Comparison of ENCODE assay signal across 19 cellular contexts in genomic region chrX:13190051-13190450, GRCh38.
DNase-seq lines count a peak whose midpoint lies in the region; TF ChIP-seq lines count a peak whose summit lies in the region.
"Had no signal": no experiment of that assay in that cellular context is flagged by ENCODE, and none has a peak within 500 bp of the region (broad histone marks: within the 10 kb centered on the region; RNA-seq: fewer than 3 reads in every experiment).

No MANE protein-coding gene starts in this region.

- no peaks in the 10 kb centered on the region for H3K4me1 ChIP-seq in adipocyte (ENCODE audit: control insufficient read depth, insufficient read depth, low read length)
- H3K4me1 ChIP-seq in tibial nerve, result no peaks in the 10 kb centered on the region

- H3K9me3 ChIP-seq in adipocyte (ENCODE audit: control insufficient read depth, low read length) (no peaks in the 10 kb centered on the region), tibial nerve (no peaks in the 10 kb centered on the region)

- H3K4me3 Mint-ChIP-seq in activated naive CD4-positive, alpha-beta T cell treated with anti-CD3 and anti-CD28 coated beads, Interleukin-2, amount 10 ng/mL, durations not matched to agents 7 days and 5 days, result no peak overlapping the region
- H3K4me3 Mint-ChIP-seq: B cell; CD4-positive, CD25-positive, alpha-beta regulatory T cell; T-helper 2 cell treated with Interferon-gamma antibody and Interleukin-4, amounts not matched to agents 5 μg/mL and 100 μg/mL, for 36 hours had no signal

- H3K36me3 ChIP-seq in adipocyte (ENCODE audit: control insufficient read depth, insufficient read depth, low read length, severe bottlenecking), result no peaks in the 10 kb centered on the region
- H3K36me3 ChIP-seq in tibial nerve, result no peaks in the 10 kb centered on the region

- TF ChIP-seq CTCF in LNCaP clone FGC (IDR thresholded peaks at IDR 0.05; ENCODE audit: control insufficient read depth, extremely low read depth, insufficient read depth), result no peak
- no peak for TF ChIP-seq CTCF in tibial nerve (IDR thresholded peaks at IDR 0.05)

- no peaks in the 10 kb centered on the region for H3K36me3 Mint-ChIP-seq in activated naive CD4-positive, alpha-beta T cell treated with anti-CD3 and anti-CD28 coated beads, Interleukin-2, amount 10 ng/mL, durations not matched to agents 7 days and 5 days
- H3K36me3 Mint-ChIP-seq: CD4-positive, CD25-positive, alpha-beta regulatory T cell had no signal

- DNase-seq in DMS53 (lab: John Stamatoyannopoulos, UW) (peak; percentile 26), LNCaP clone FGC (ENCODE audit: low read depth) (peak; percentile 36), NCI-H748 (lab: John Stamatoyannopoulos, UW; ENCODE audit: unreplicated experiment) (peak; percentile 88), adipocyte (ENCODE audit: low read depth) (peak; percentile 51), UCSD-AML1 (lab: John Stamatoyannopoulos, UW; ENCODE audit: unreplicated experiment) (no peak), DMS 273 treated with DMSO at 0.1 percent for 48 hours (lab: John Stamatoyannopoulos, UW) (no peak), tibial nerve (ENCODE audit: low spot score in 2 of 2) (no peak)
- no peak for DNase-seq in activated naive CD4-positive, alpha-beta T cell treated with anti-CD3 and anti-CD28 coated beads, Interleukin-2, amount 10 ng/mL, durations not matched to agents 7 days and 5 days
- DNase-seq: Calu3; CD4-positive, CD25-positive, alpha-beta regulatory T cell; DND-41; GM23248; KBM-7; NCI-H1436; NCI-H2081; NCI-H2227 treated with DMSO at 0.1 percent for 48 hours; SHP77 treated with DMSO at 0.1 percent for 48 hours had no signal

- TF ChIP-seq POLR2A in tibial nerve (IDR thresholded peaks at IDR 0.05), result no peak

- no peaks in the 10 kb centered on the region for H3K27me3 ChIP-seq in adipocyte (replicated peaks; ENCODE audit: control insufficient read depth, insufficient read depth, low read length)
- no peaks in the 10 kb centered on the region for H3K27me3 ChIP-seq in tibial nerve

- no peak overlapping the region for H3K4me3 ChIP-seq in LNCaP clone FGC (ENCODE audit: low read depth, low read length)
- H3K4me3 ChIP-seq in adipocyte (ENCODE audit: low read length), result no peak overlapping the region
- no peak overlapping the region for H3K4me3 ChIP-seq in tibial nerve
- H3K4me3 ChIP-seq: GM23248 had no signal

- TF ChIP-seq EP300 in tibial nerve (IDR thresholded peaks at IDR 0.05), result no peak

- H3K27ac ChIP-seq in tibial nerve, result no peak overlapping the region
- H3K27ac ChIP-seq: GM23248 had no signal

- no peaks in the 10 kb centered on the region for H3K27me3 Mint-ChIP-seq in activated naive CD4-positive, alpha-beta T cell treated with anti-CD3 and anti-CD28 coated beads, Interleukin-2, amount 10 ng/mL, durations not matched to agents 7 days and 5 days
- H3K27me3 Mint-ChIP-seq: B cell; CD4-positive, CD25-positive, alpha-beta regulatory T cell had no signal

- peaks cover 5% of the 10 kb centered on the region for H3K9me3 Mint-ChIP-seq in activated naive CD4-positive, alpha-beta T cell treated with anti-CD3 and anti-CD28 coated beads, Interleukin-2, amount 10 ng/mL, durations not matched to agents 7 days and 5 days

- H3K27ac Mint-ChIP-seq in activated naive CD4-positive, alpha-beta T cell treated with anti-CD3 and anti-CD28 coated beads, Interleukin-2, amount 10 ng/mL, durations not matched to agents 7 days and 5 days, result no peak overlapping the region
- H3K27ac Mint-ChIP-seq: B cell; CD4-positive, CD25-positive, alpha-beta regulatory T cell; T-helper 2 cell treated with Interferon-gamma antibody and Interleukin-4, amounts not matched to agents 5 μg/mL and 100 μg/mL, for 36 hours had no signal

- CTCF ChIA-PET in activated naive CD4-positive, alpha-beta T cell treated with anti-CD3 and anti-CD28 coated beads, Interleukin-2, amount 10 ng/mL, durations not matched to agents 7 days and 5 days (lab: Charles Lee), result no interaction called here

- 66 to 89% methylated on average over 3 of the region's 3 CpGs for WGBS in tibial nerve, 2 donors

- H3K4me1 Mint-ChIP-seq in activated naive CD4-positive, alpha-beta T cell treated with anti-CD3 and anti-CD28 coated beads, Interleukin-2, amount 10 ng/mL, durations not matched to agents 7 days and 5 days, result no peaks in the 10 kb centered on the region

- H3K9ac ChIP-seq in adipocyte (ENCODE audit: low read length), result no peak overlapping the region
- H3K9ac ChIP-seq: GM23248 had no signal

Comparison
In these comparisons a context has a peak if more than half of its experiments do, and no peak if none do; other contexts are left out.
1. DNase-seq: peak in DMS53 (single experiment), LNCaP clone FGC (single experiment), NCI-H748 (single experiment) and adipocyte (single experiment); none in activated naive CD4-positive, alpha-beta T cell treated with anti-CD3 and anti-CD28 coated beads, Interleukin-2, amount 10 ng/mL, durations not matched to agents 7 days and 5 days (single experiment), UCSD-AML1 (single experiment), DMS 273 treated with DMSO at 0.1 percent for 48 hours (single experiment) and tibial nerve (0 of 2).